ENCODE assay signal across 22 cellular contexts in genomic region chr2:171910494-171910893, GRCh38.
"Had no signal": no experiment of that assay in that cellular context is flagged by ENCODE, and none has a peak within 500 bp of the region (broad histone marks: within the 10 kb centered on the region; RNA-seq: fewer than 3 reads in every experiment).

No MANE protein-coding gene starts in this region.

- H3K36me3 Mint-ChIP-seq: naive thymus-derived CD8-positive, alpha-beta T cell; stimulated activated memory B cell treated with anti-CD40 and anti-IgM and Interleukin-4, amounts not matched to agents 10 μg/mL and 1 μg/mL and 100 μg/mL, for 72 hours; type B pancreatic cell had no signal

- ATAC-seq: effector memory CD8-positive, alpha-beta T cell; left ventricle myocardium superior; lower lobe of right lung; naive thymus-derived CD8-positive, alpha-beta T cell; right cardiac atrium; stimulated activated memory B cell treated with anti-CD40 and anti-IgM and Interleukin-4, amounts not matched to agents 10 μg/mL and 1 μg/mL and 100 μg/mL, for 72 hours; stimulated activated naive CD8-positive, alpha-beta T cell treated with anti-CD3 and anti-CD28 coated beads, Interleukin-15, Interleukin-2, amounts not matched to agents 100 U/mL and 50 U/mL, for 24 hours had no signal

- H3K4me3 Mint-ChIP-seq: effector memory CD8-positive, alpha-beta T cell; naive thymus-derived CD8-positive, alpha-beta T cell; nephron progenitor cell; stimulated activated memory B cell treated with anti-CD40 and anti-IgM and Interleukin-4, amounts not matched to agents 10 μg/mL and 1 μg/mL and 100 μg/mL, for 72 hours; type B pancreatic cell had no signal

- DNase-seq: cortex of kidney; effector memory CD8-positive, alpha-beta T cell; erythroblast; esophagus squamous epithelium; foreskin melanocyte; glutamatergic neuron; hypothalamus; left ventricle myocardium superior; lower lobe of right lung; naive thymus-derived CD8-positive, alpha-beta T cell; nephron progenitor cell; nucleus accumbens; right cardiac atrium; sigmoid colon; stimulated activated CD4-positive, alpha-beta T cell treated with anti-CD3 and anti-CD28 coated beads, Interleukin-2, amount 100 ng/mL, for 24 hours; stimulated activated CD4-positive, alpha-beta T cell treated with anti-CD3 and anti-CD28 coated beads, Interleukin-4, amount 100 ng/mL, for 24 hours; stimulated activated naive CD8-positive, alpha-beta T cell treated with anti-CD3 and anti-CD28 coated beads, Interleukin-15, Interleukin-2, amounts not matched to agents 100 U/mL and 50 U/mL, for 24 hours; substantia nigra; testis; tibial artery had no signal

- H3K4me1 Mint-ChIP-seq: naive thymus-derived CD8-positive, alpha-beta T cell; nephron progenitor cell; stimulated activated memory B cell treated with anti-CD40 and anti-IgM and Interleukin-4, amounts not matched to agents 10 μg/mL and 1 μg/mL and 100 μg/mL, for 72 hours had no signal

- H3K9me3 Mint-ChIP-seq: effector memory CD8-positive, alpha-beta T cell; naive thymus-derived CD8-positive, alpha-beta T cell; stimulated activated memory B cell treated with anti-CD40 and anti-IgM and Interleukin-4, amounts not matched to agents 10 μg/mL and 1 μg/mL and 100 μg/mL, for 72 hours; type B pancreatic cell had no signal

- H3K27me3 Mint-ChIP-seq: stimulated activated memory B cell treated with anti-CD40 and anti-IgM and Interleukin-4, amounts not matched to agents 10 μg/mL and 1 μg/mL and 100 μg/mL, for 72 hours had no signal

- H3K27ac Mint-ChIP-seq: effector memory CD8-positive, alpha-beta T cell; naive thymus-derived CD8-positive, alpha-beta T cell; nephron progenitor cell; stimulated activated memory B cell treated with anti-CD40 and anti-IgM and Interleukin-4, amounts not matched to agents 10 μg/mL and 1 μg/mL and 100 μg/mL, for 72 hours; type B pancreatic cell had no signal
